Comparison of ENCODE assay signal across 4 cellular contexts in the genomic region with DNA sequence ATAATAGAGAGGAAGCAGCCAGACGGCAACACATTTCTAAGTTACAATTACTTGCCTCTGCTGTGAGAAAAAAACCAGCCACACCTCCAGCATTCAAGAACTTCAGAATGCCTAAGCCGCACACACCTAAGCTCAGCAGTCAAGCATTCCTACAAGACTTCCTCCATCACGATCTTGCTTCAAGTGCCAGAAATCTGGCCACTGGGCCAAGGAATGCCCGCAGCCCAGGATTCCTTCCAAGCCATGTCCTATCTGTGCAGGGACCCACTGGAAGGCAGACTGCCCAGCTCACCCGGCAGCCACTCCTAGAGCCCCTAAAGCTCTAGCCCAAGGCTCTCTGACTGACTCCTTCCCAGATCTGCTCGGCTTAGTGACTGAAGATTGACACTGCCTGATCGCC. TPM values are rescaled to one million over a fixed set of nuclear protein-coding genes. Genes with fewer than 3 reads are reported as not detected.
"Had no signal": no experiment of that assay in that cellular context is flagged by ENCODE, and none has a peak within 500 bp of the region (broad histone marks: within the 10 kb centered on the region; RNA-seq: fewer than 3 reads in every experiment).

No MANE protein-coding gene starts in this region.

RNA-seq across cellular contexts. Expression of a gene that starts 58.1 kb away (rescaled TPM):
- total RNA-seq: activated naive CD8-positive, alpha-beta T cell treated with anti-CD3 and anti-CD28 coated beads, Interleukin-2, amount 10 ng/mL, durations not matched to agents 7 days and 5 days; aorta; ascending aorta; cerebellum had no signal
